Comparison of ENCODE assay signal across 8 cellular contexts in the genomic region with DNA sequence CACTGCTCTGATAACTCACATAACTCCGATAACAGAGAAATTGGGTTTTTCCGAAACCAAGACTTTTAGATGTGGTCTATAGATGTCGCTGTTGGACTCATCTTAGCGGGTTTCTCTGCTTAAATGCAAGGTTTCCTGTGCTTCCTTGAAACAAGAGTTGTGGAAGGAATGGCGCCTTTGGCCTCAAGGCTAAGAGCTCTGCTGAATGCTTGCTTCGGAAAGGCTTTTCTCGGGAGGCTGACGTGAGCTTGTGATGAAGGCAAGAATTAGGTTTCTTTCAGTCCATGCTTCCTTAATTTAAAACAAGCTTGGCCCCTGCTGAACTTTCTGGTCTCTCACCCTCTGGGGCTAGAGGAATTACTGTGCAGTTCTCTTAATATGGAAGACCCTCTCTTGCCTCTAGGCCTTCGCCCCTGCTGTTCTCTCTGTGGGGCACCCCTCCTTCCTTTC.
DNase-seq lines count a peak whose midpoint lies in the region; ATAC-seq and TF ChIP-seq lines count a peak whose summit lies in the region.

No MANE protein-coding gene starts in this region.

- peaks cover 30% of the 10 kb centered on the region for H3K4me1 ChIP-seq in PC-3 (ENCODE audit: insufficient read depth, low read length)

- H3K27ac ChIP-seq in PC-3 (ENCODE audit: low read length), result no peak overlapping the region

- no peaks in the 10 kb centered on the region for H3K27me3 ChIP-seq in PC-3 (ENCODE audit: low read length)

- no TSS peak for BruUV-seq in PC-3 (replicated peaks; lab: Mats Ljungman, UMichigan)

- no peaks in the 10 kb centered on the region for H3K9me3 ChIP-seq in PC-3 (ENCODE audit: low read length)

- no peaks in the 10 kb centered on the region for H3K36me3 ChIP-seq in PC-3 (ENCODE audit: low read depth, low read length)

- no peaks in the 10 kb centered on the region for H4K20me1 ChIP-seq in PC-3 (ENCODE audit: low read length)

- intact Hi-C loops in PC-3 (cut with micrococcal nuclease), result loop anchor here (1.0 to 2.0 kb wide), 4 partner anchors 227 to 668 kb away; partner anchors contain the start of gene SLC35F3

- H3K79me2 ChIP-seq in PC-3 (ENCODE audit: low read length), result no peaks in the 10 kb centered on the region

- H3K4me3 ChIP-seq in AG04449 (ENCODE audit: low read depth, low read length), result no peak overlapping the region
- H3K4me3 ChIP-seq in GM12864 (ENCODE audit: low read depth, low read length), result no peak overlapping the region
- H3K4me3 ChIP-seq in PC-3 (ENCODE audit: low read length), result no peak overlapping the region

- TF ChIP-seq CTCF in AG04449 (IDR thresholded peaks at IDR 0.05; ENCODE audit: insufficient read depth, low read length, missing control alignments) (peak; percentile 56), GM12864 (IDR thresholded peaks at IDR 0.05; ENCODE audit: low read depth, low read length, missing control alignments) (peak; percentile 78), PC-3 (conservative IDR thresholded peaks at IDR 0.05; ENCODE audit: low read depth, low read length) (peak; percentile 93)

- peak overlapping the region; percentile 45; the same call in 1 of the 2 replicates for H3K4me2 ChIP-seq in PC-3 (ENCODE audit: low read length)

- DNase-seq in AG04449 (ENCODE audit: low read depth, low spot score) (peak; percentile 7), GM12864 (ENCODE audit: low read depth) (no peak), Kasumi-1 (lab: John Stamatoyannopoulos, UW) (peak; percentile 72 to 75), PC-3 (peak; percentile 96), epidermal melanocyte (ENCODE audit: insufficient read length, low spot score) (peak; percentile 29), midbrain (lab: John Stamatoyannopoulos, UW) (peak; percentile 60)

- peaks cover 3% of the 10 kb centered on the region for H3F3A ChIP-seq in PC-3 (ENCODE audit: low read length, unreplicated experiment)

- H3K9me2 ChIP-seq in PC-3 (replicated peaks; ENCODE audit: low read length), result no peaks in the 10 kb centered on the region

- CTCF ChIA-PET in AG04449 (lab: Yijun Ruan, JAX), result interaction anchor here (0.7 to 4.9 kb wide), 9 partner anchors 10 to 869 kb away, joined by 3 to 30 read pairs (median 4); no protein-coding TSS in a partner anchor
- CTCF ChIA-PET in PC-3 (lab: Charles Lee), result interaction anchor here (0.6 to 2.4 kb wide), 10 partner anchors 73 to 671 kb away, joined by 3 to 17 read pairs (median 5); partner anchors contain the start of gene KCNK1

- ATAC-seq in PC-3, result peak; percentile 41
- ATAC-seq in HG02763 (IDR thresholded peaks at IDR 0.05; ENCODE audit: unreplicated experiment), result no peak
- ATAC-seq in HG03439 (IDR thresholded peaks at IDR 0.05; ENCODE audit: unreplicated experiment), result no peak

- no peak overlapping the region for H3K9ac ChIP-seq in PC-3 (ENCODE audit: low read length)

- H2AFZ ChIP-seq in PC-3 (ENCODE audit: low read length), result peak overlapping the region; percentile 67

- POLR2A ChIA-PET in AG04449 (lab: Yijun Ruan, JAX) (interaction anchor here (0.6 kb wide), 1 partner anchor 621 kb away, joined by 3 read pairs; no protein-coding TSS in a partner anchor), PC-3 (lab: Charles Lee; ENCODE audit: unreplicated experiment) (interaction anchor here (0.6 kb wide), 1 partner anchor 50 kb away, joined by 4 read pairs; no protein-coding TSS in a partner anchor)
